ENCODE assay signal across 8 cellular contexts in genomic region chr15:89442671-89443307, GRCh38. TPM values are rescaled to one million over a fixed set of nuclear protein-coding genes. Genes with fewer than 3 reads are reported as not detected.
DNase-seq lines count a peak whose midpoint lies in the region; ATAC-seq and TF ChIP-seq lines count a peak whose summit lies in the region.

No MANE protein-coding gene starts in this region.

- H3K9me3 ChIP-seq in right lobe of liver = no peaks in the 10 kb centered on the region
- no peaks in the 10 kb centered on the region for H3K9me3 ChIP-seq in upper lobe of right lung

- H3K27ac ChIP-seq in RWPE1 (no peak overlapping the region), right lobe of liver (no peak overlapping the region), upper lobe of right lung (no peak overlapping the region), coronary artery (no peak overlapping the region)

- H3K9me3 Mint-ChIP-seq in brain = no peaks in the 10 kb centered on the region

- peaks cover 4% of the 10 kb centered on the region for H3K27me3 Mint-ChIP-seq in brain

- TF ChIP-seq POLR2A in right lobe of liver (IDR thresholded peaks at IDR 0.05) = no peak

- H3K27me3 ChIP-seq in right lobe of liver = no peaks in the 10 kb centered on the region
- peaks cover 12% of the 10 kb centered on the region for H3K27me3 ChIP-seq in upper lobe of right lung

- H3K4me1 Mint-ChIP-seq in brain = peaks cover 70% of the 10 kb centered on the region

- CTCF ChIA-PET in RWPE1 (lab: Yijun Ruan, JAX) = interaction anchor here (0.5 to 2.3 kb wide), 26 partner anchors 9 to 253 kb away, joined by 3 to 11 read pairs (median 4); no protein-coding TSS in a partner anchor

- peak; percentile 82 for TF ChIP-seq CTCF in RWPE1 (conservative IDR thresholded peaks at IDR 0.05; ENCODE audit: low read depth)
- TF ChIP-seq CTCF in brain (conservative IDR thresholded peaks at IDR 0.05) = peak; percentile 60 to 81
- peak; percentile 72 to 86 (median 82) for TF ChIP-seq CTCF in right lobe of liver (IDR thresholded peaks at IDR 0.05)
- peak; percentile 42 for TF ChIP-seq CTCF in upper lobe of right lung (IDR thresholded peaks at IDR 0.05)
- TF ChIP-seq CTCF in coronary artery (IDR thresholded peaks at IDR 0.05) = no peak

- no peaks in the 10 kb centered on the region for H3K4me1 ChIP-seq in right lobe of liver
- no peaks in the 10 kb centered on the region for H3K4me1 ChIP-seq in upper lobe of right lung

- ATAC-seq in right lobe of liver (peak; percentile 73 to 87 (median 86)), upper lobe of right lung (peak; percentile 23), HG03571 (IDR thresholded peaks at IDR 0.05; ENCODE audit: unreplicated experiment) (no peak)

- intact Hi-C loops in right lobe of liver (cut with DNase I) = loop anchor here in 1 of 2 donors (5.0 kb wide), 1 partner anchor 35 kb away; no protein-coding TSS in a partner anchor
- intact Hi-C loops in upper lobe of right lung (cut with DNase I) = no loop called here

- H3K4me3 Mint-ChIP-seq in brain = no peak overlapping the region

- H3K36me3 Mint-ChIP-seq in brain = no peaks in the 10 kb centered on the region

- DNase-seq in Daoy (ENCODE audit: low read depth) (peak; percentile 48), HPDE6-E6E7 (ENCODE audit: extremely low spot score) (peak; percentile 49), RWPE1 (ENCODE audit: low spot score) (peak; percentile 61), right lobe of liver (peak in 2 of 3 donors; percentile 69 to 76), upper lobe of right lung (peak; percentile 64), coronary artery (ENCODE audit: low spot score) (no peak)

- POLR2A ChIA-PET in RWPE1 (lab: Yijun Ruan, JAX; ENCODE audit: low non-redundant PET) = no interaction called here

- H3K36me3 ChIP-seq in right lobe of liver (no peaks in the 10 kb centered on the region), upper lobe of right lung (no peaks in the 10 kb centered on the region)

- H3K4me3 ChIP-seq in right lobe of liver (no peak overlapping the region), upper lobe of right lung (no peak overlapping the region), coronary artery (no peak overlapping the region)

- 75% methylated on average over 11 of the region's 19 CpGs for WGBS in right lobe of liver (ENCODE audit: insufficient coverage, low coverage, low lambda C conversion rate, missing lambda C conversion rate)

- H3K27ac Mint-ChIP-seq in brain = peak overlapping the region; percentile 5 to 93 (median 82)

RNA-seq across cellular contexts. Expression of gene RHCG, which starts 53.6 kb away (rescaled TPM):
- total RNA-seq in Daoy (2014; rRNA removed; shearing (Covaris generic)) = not detected in 2 replicates
- 4.0 TPM for polyA plus RNA-seq in brain (ENCODE audit: insufficient read depth, low read depth, low replicate concordance)
- total RNA-seq in right lobe of liver (under 1 TPM in 5 of 6 experiments, not detected in 1; 0.20 to 0.82 (median 0.37) TPM), upper lobe of right lung (not detected)
